25 cellular contexts compared by ENCODE assay signal in genomic region chr1:9520411-9520810, GRCh38.
"Had no signal": no experiment of that assay in that cellular context is flagged by ENCODE, and none has a peak within 500 bp of the region (broad histone marks: within the 10 kb centered on the region; RNA-seq: fewer than 3 reads in every experiment).

No MANE protein-coding gene starts in this region.

- H3K36me3 Mint-ChIP-seq: activated naive CD8-positive, alpha-beta T cell had no signal

- H3K4me3 ChIP-seq: cardiac muscle cell, SK-N-MC had no signal

- H3K27me3 Mint-ChIP-seq: activated CD8-positive, alpha-beta T cell treated with anti-CD3 and anti-CD28 coated beads for 36 hours; activated naive CD8-positive, alpha-beta T cell; activated T-cell treated with anti-CD3 and anti-CD28 coated beads, Interleukin-2, amount 50 U/mL, for 24 hours had no signal

- H3K27me3 ChIP-seq: brain microvascular endothelial cell, cardiac muscle cell had no signal

- DNase-seq: activated CD4-positive, alpha-beta T cell treated with anti-CD3 and anti-CD28 coated beads for 4 hours; activated CD8-positive, alpha-beta T cell treated with anti-CD3 and anti-CD28 coated beads for 36 hours; activated effector memory CD4-positive, alpha-beta T cell treated with anti-CD3 and anti-CD28 coated beads, Interleukin-2, amount 50 U/mL, for 16 hours; activated naive CD4-positive, alpha-beta T cell treated with anti-CD3 and anti-CD28 coated beads for 36 hours; activated T-cell treated with anti-CD3 and anti-CD28 coated beads, Interleukin-2, amount 50 U/mL, for 24 hours; amygdala; brain microvascular endothelial cell; KG1; NCI-H1092; NCI-H1417 treated with DMSO at 0.1 percent for 48 hours; NCI-H1694; NCI-H2029; NCI-H2107; NCI-H2171 treated with DMSO at 0.1 percent for 48 hours; NCI-H345; NCI-H510A; NCI-H526 treated with DMSO at 0.1 percent for 48 hours; PC-3; T-helper 1 cell; WERI-Rb-1 had no signal

- H3K36me3 ChIP-seq: brain microvascular endothelial cell, cardiac muscle cell, WERI-Rb-1 had no signal

- H3K9me3 Mint-ChIP-seq: activated CD8-positive, alpha-beta T cell treated with anti-CD3 and anti-CD28 coated beads for 36 hours; activated naive CD4-positive, alpha-beta T cell treated with anti-CD3 and anti-CD28 coated beads for 36 hours; activated T-cell treated with anti-CD3 and anti-CD28 coated beads, Interleukin-2, amount 50 U/mL, for 24 hours; activated T-helper 1 cell treated with anti-CD3 and anti-CD28 coated beads, Interleukin-12 subunit alpha, Interleukin-12 subunit beta, Interleukin-2, Interleukin-4 antibody, amounts not matched to agents 30 ng/mL and 10 ng/mL and 1 ng/mL, durations not matched to agents 14 hours and 24 hours and 36 hours had no signal

- H3K27ac ChIP-seq: brain microvascular endothelial cell, cardiac muscle cell, SK-N-MC, WERI-Rb-1 had no signal

- H3K27ac Mint-ChIP-seq: activated CD8-positive, alpha-beta T cell treated with anti-CD3 and anti-CD28 coated beads for 36 hours; activated naive CD4-positive, alpha-beta T cell treated with anti-CD3 and anti-CD28 coated beads for 36 hours; activated naive CD8-positive, alpha-beta T cell; activated T-cell treated with anti-CD3 and anti-CD28 coated beads, Interleukin-2, amount 50 U/mL, for 24 hours; activated T-helper 1 cell treated with anti-CD3 and anti-CD28 coated beads, Interleukin-12 subunit alpha, Interleukin-12 subunit beta, Interleukin-2, Interleukin-4 antibody, amounts not matched to agents 30 ng/mL and 10 ng/mL and 1 ng/mL, durations not matched to agents 14 hours and 24 hours and 36 hours had no signal

- H3K4me3 Mint-ChIP-seq: activated CD8-positive, alpha-beta T cell treated with anti-CD3 and anti-CD28 coated beads for 36 hours; activated naive CD4-positive, alpha-beta T cell treated with anti-CD3 and anti-CD28 coated beads for 36 hours; activated naive CD8-positive, alpha-beta T cell; activated T-cell treated with anti-CD3 and anti-CD28 coated beads, Interleukin-2, amount 50 U/mL, for 24 hours; activated T-helper 1 cell treated with anti-CD3 and anti-CD28 coated beads, Interleukin-12 subunit alpha, Interleukin-12 subunit beta, Interleukin-2, Interleukin-4 antibody, amounts not matched to agents 30 ng/mL and 10 ng/mL and 1 ng/mL, durations not matched to agents 14 hours and 24 hours and 36 hours had no signal

- ATAC-seq: activated CD4-positive, CD25-positive, alpha-beta regulatory T cell treated with anti-CD3 and anti-CD28 coated beads, Interleukin-2, amount 50 U/mL, for 24 hours; activated CD8-positive, alpha-beta T cell treated with anti-CD3 and anti-CD28 coated beads for 36 hours; PC-3 had no signal
